ENCODE assay signal across 8 cellular contexts in genomic region chr5:137754961-137755762, GRCh38. TPM values are rescaled to one million over a fixed set of nuclear protein-coding genes. Genes with fewer than 3 reads are reported as not detected.
DNase-seq lines count a peak whose midpoint lies in the region; TF ChIP-seq lines count a peak whose summit lies in the region.

No MANE protein-coding gene starts in this region.

- H3K36me3 Mint-ChIP-seq in activated naive CD4-positive, alpha-beta T cell treated with anti-CD3 and anti-CD28 coated beads, Interleukin-2, amount 10 ng/mL, durations not matched to agents 7 days and 5 days: peaks cover 38% of the 10 kb centered on the region

- H3K4me2 ChIP-seq in Karpas-422 (ENCODE audit: low read depth, low read length, poor library complexity, severe bottlenecking): peak overlapping the region; percentile 79

- H3K27ac ChIP-seq in Karpas-422 (ENCODE audit: low read length): peak overlapping the region; percentile 77
- H3K27ac ChIP-seq in colonic mucosa: peak overlapping the region; percentile 94

- H3K27me3 ChIP-seq in Karpas-422 (ENCODE audit: low read length) (no peaks in the 10 kb centered on the region), colonic mucosa (no peaks in the 10 kb centered on the region), mucosa of stomach (ENCODE audit: control insufficient read depth, insufficient read depth, low read length) (no peaks in the 10 kb centered on the region)

- CTCF ChIA-PET in activated naive CD4-positive, alpha-beta T cell treated with anti-CD3 and anti-CD28 coated beads, Interleukin-2, amount 10 ng/mL, durations not matched to agents 7 days and 5 days (lab: Charles Lee): interaction anchor here (1.2 to 3.0 kb wide), 3 partner anchors 13 to 422 kb away, joined by 3 to 18 read pairs (median 10); no protein-coding TSS in a partner anchor

- H3K79me2 ChIP-seq in Karpas-422 (ENCODE audit: low read length): peaks cover 27% of the 10 kb centered on the region

- no peak for TF ChIP-seq CTCF in colonic mucosa (IDR thresholded peaks at IDR 0.05)

- H3K9me3 Mint-ChIP-seq in activated naive CD4-positive, alpha-beta T cell treated with anti-CD3 and anti-CD28 coated beads, Interleukin-2, amount 10 ng/mL, durations not matched to agents 7 days and 5 days: no peaks in the 10 kb centered on the region

- no peaks in the 10 kb centered on the region for H3K9me2 ChIP-seq in Karpas-422 (replicated peaks; ENCODE audit: insufficient read depth, low read length)

- H4K20me1 ChIP-seq in Karpas-422 (ENCODE audit: insufficient read depth, low read depth, low read length): peaks cover 34% of the 10 kb centered on the region

- peak overlapping the region; percentile 45 for H2AFZ ChIP-seq in Karpas-422 (ENCODE audit: low read length)

- H3K4me1 ChIP-seq in Karpas-422 (ENCODE audit: low read length) (peaks cover 32% of the 10 kb centered on the region), colonic mucosa (peaks cover 7% of the 10 kb centered on the region), mucosa of stomach (ENCODE audit: control insufficient read depth, insufficient read depth, low read length) (peaks cover 9% of the 10 kb centered on the region)

- peak overlapping the region; percentile 96 for H3K4me3 Mint-ChIP-seq in activated naive CD4-positive, alpha-beta T cell treated with anti-CD3 and anti-CD28 coated beads, Interleukin-2, amount 10 ng/mL, durations not matched to agents 7 days and 5 days

- H3K9me3 ChIP-seq in Karpas-422 (ENCODE audit: low read length) (no peaks in the 10 kb centered on the region), colonic mucosa (no peaks in the 10 kb centered on the region), mucosa of stomach (ENCODE audit: control insufficient read depth, low read length) (no peaks in the 10 kb centered on the region)

- peaks cover 30% of the 10 kb centered on the region for H3K4me1 Mint-ChIP-seq in activated naive CD4-positive, alpha-beta T cell treated with anti-CD3 and anti-CD28 coated beads, Interleukin-2, amount 10 ng/mL, durations not matched to agents 7 days and 5 days

- H3K27ac Mint-ChIP-seq in activated naive CD4-positive, alpha-beta T cell treated with anti-CD3 and anti-CD28 coated beads, Interleukin-2, amount 10 ng/mL, durations not matched to agents 7 days and 5 days: peak overlapping the region; percentile 100

- H3K27me3 Mint-ChIP-seq in activated naive CD4-positive, alpha-beta T cell treated with anti-CD3 and anti-CD28 coated beads, Interleukin-2, amount 10 ng/mL, durations not matched to agents 7 days and 5 days: peaks cover 14% of the 10 kb centered on the region

- no peak for DNase-seq in activated naive CD4-positive, alpha-beta T cell treated with anti-CD3 and anti-CD28 coated beads, Interleukin-2, amount 10 ng/mL, durations not matched to agents 7 days and 5 days
- DNase-seq in activated naive CD4-positive, alpha-beta T cell (lab: John Stamatoyannopoulos, UW): no peak
- DNase-seq in Karpas-422: no peak
- no peak for DNase-seq in colonic mucosa
- no peak for DNase-seq in AG20443 (ENCODE audit: low spot score)
- no peak for DNase-seq in NAMALWA (ENCODE audit: low spot score)
- DNase-seq in dermis blood vessel endothelial cell: no peak

- peak overlapping the region; percentile 97 for H3K9ac ChIP-seq in Karpas-422 (ENCODE audit: low read length)
- H3K9ac ChIP-seq in colonic mucosa (ENCODE audit: low read depth in 2 of 2, low read length in 2 of 2): peak overlapping the region; percentile 72 to 98
- peak overlapping the region; percentile 99 for H3K9ac ChIP-seq in mucosa of stomach (ENCODE audit: low read length)

- H3K36me3 ChIP-seq in Karpas-422 (ENCODE audit: insufficient read depth, low read length): peaks cover 17% of the 10 kb centered on the region
- H3K36me3 ChIP-seq in colonic mucosa: no peaks in the 10 kb centered on the region
- no peaks in the 10 kb centered on the region for H3K36me3 ChIP-seq in mucosa of stomach (ENCODE audit: control insufficient read depth, insufficient read depth, low read length)

- intact Hi-C loops in colonic mucosa (cut with DNase I): no loop called here

- H3K4me3 ChIP-seq in Karpas-422 (ENCODE audit: low read length): peak overlapping the region; percentile 78
- peak overlapping the region; percentile 88 for H3K4me3 ChIP-seq in colonic mucosa
- peak overlapping the region; percentile 48 for H3K4me3 ChIP-seq in mucosa of stomach (ENCODE audit: low read length)

RNA-seq across cellular contexts. Expression of gene HNRNPA0, which starts 1.0 kb away (rescaled TPM):
- 6.7 and 10.5 TPM in 2 replicates for total RNA-seq in Karpas-422 (2014; rRNA removed; shearing (Covaris generic); ENCODE audit: low replicate concordance)
- 10 to 100 TPM; 26.9 to 31.0 TPM for total RNA-seq in colonic mucosa
- total RNA-seq in dermis blood vessel endothelial cell: 11.1 and 12.0 TPM in 2 replicates

RNA-seq across cellular contexts. Expression of gene KLHL3, which starts 19.3 kb away (rescaled TPM):
- total RNA-seq in Karpas-422 (2014; rRNA removed; shearing (Covaris generic); ENCODE audit: low replicate concordance): 0.36 and 0.67 TPM in 2 replicates
- 1 to 10 TPM; 4.4 to 6.3 TPM for total RNA-seq in colonic mucosa
- 21.1 and 32.6 TPM in 2 replicates for total RNA-seq in dermis blood vessel endothelial cell
